ENCODE assay signal across 8 cellular contexts in the genomic region with DNA sequence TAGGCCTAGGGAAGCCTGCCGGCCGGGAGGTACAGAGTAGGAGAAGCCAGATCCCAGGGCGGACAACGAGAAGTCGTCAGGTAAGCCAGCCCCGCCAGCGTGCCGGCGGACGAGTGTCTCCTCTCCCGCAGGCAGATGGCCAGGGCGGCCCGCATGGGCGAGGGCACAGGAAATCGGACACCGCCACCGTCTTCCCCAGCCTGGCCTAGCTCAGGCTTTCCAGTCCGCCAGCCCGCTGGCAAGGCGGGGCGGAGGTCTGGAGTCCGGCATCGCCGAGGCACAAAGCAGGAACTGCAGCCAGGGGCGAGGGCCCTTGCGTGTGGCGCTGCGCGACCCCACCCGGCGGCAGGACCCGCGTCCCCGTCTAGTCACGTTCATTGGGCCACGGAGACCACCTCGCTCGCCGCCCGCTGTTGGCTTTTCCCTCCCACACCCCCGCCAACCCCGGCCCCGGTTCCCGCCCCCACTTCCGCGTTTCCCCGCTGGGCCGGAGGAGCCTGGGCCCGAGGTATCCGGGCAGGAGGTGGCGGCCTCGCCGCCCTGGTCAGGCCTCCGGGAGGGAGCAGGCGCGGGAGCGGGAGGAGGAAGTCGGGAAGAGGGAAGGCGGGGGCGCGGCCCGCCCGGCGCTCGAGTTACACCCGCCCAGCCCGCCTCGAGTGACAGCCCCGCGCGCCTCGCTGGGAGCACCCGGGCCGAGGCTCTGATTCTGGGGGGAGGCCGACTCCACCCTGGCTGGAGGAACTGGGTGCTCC. TPM values are rescaled to one million over a fixed set of nuclear protein-coding genes. Genes with fewer than 3 reads are reported as not detected.
A peak's percentile ranks its signal among the peaks of the same experiment; 100 is the strongest.
DNase-seq lines count a peak whose midpoint lies in the region; ATAC-seq and TF ChIP-seq lines count a peak whose summit lies in the region.

Gene GPD2, plus strand, starts transcription at position 655 of the 752 bp plus-strand sequence. CDS start 39,727 bp downstream, outside the sequence.

- ATAC-seq in GM19397 (IDR thresholded peaks at IDR 0.05; ENCODE audit: unreplicated experiment): peak; percentile 55
- ATAC-seq in HG03558 (IDR thresholded peaks at IDR 0.05; ENCODE audit: extremely low read depth, unreplicated experiment): peak; percentile 28
- peak; percentile 92 for ATAC-seq in PC-3
- ATAC-seq in activated T-cell treated with anti-CD3 and anti-CD28 coated beads, Interleukin-2, amount 50 U/mL, for 4 hours: peak; percentile 75 to 80
- ATAC-seq in esophagus mucosa: peak; percentile 94

- H3K9me3 ChIP-seq in PC-3 (ENCODE audit: low read length) (no peaks in the 10 kb centered on the region), muscle layer of colon (ENCODE audit: low read length) (no peaks in the 10 kb centered on the region)

- H4K20me1 ChIP-seq in PC-3 (ENCODE audit: low read length): no peaks in the 10 kb centered on the region

- POLR2A ChIA-PET in PC-3 (lab: Charles Lee; ENCODE audit: unreplicated experiment): interaction anchor here (0.6 to 1.1 kb wide), 2 partner anchors 31 to 93 kb away, joined by 7 to 11 read pairs; no protein-coding TSS in a partner anchor

- H3F3A ChIP-seq in PC-3 (ENCODE audit: low read length, unreplicated experiment): no peaks in the 10 kb centered on the region

- peak within 1 kb of the TSS; percentile 74 for H3K4me3 ChIP-seq in PC-3 (ENCODE audit: low read length)
- peak within 1 kb of the TSS; percentile 65 to 81 for H3K4me3 ChIP-seq in muscle layer of colon (ENCODE audit: low read depth in 1 of 2, low read length in 2 of 2)

- H3K36me3 Mint-ChIP-seq in activated T-cell treated with anti-CD3 and anti-CD28 coated beads, Interleukin-2, amount 50 U/mL, for 4 hours (ENCODE audit: insufficient read depth): peaks cover 4% of the 10 kb centered on the region

- peak within 1 kb of the TSS; percentile 93 for H3K9ac ChIP-seq in PC-3 (ENCODE audit: low read length)
- H3K9ac ChIP-seq in muscle layer of colon (ENCODE audit: low read length): peak within 1 kb of the TSS; percentile 62

- TF ChIP-seq CTCF in PC-3 (conservative IDR thresholded peaks at IDR 0.05; ENCODE audit: low read depth, low read length): no peak

- CTCF ChIA-PET in PC-3 (lab: Charles Lee): interaction anchor here (0.6 kb wide), 1 partner anchor 54 kb away, joined by 6 read pairs; no protein-coding TSS in a partner anchor

- H3K4me1 ChIP-seq in PC-3 (ENCODE audit: insufficient read depth, low read length) (peaks cover 48% of the 10 kb centered on the region), muscle layer of colon (ENCODE audit: insufficient read depth, low read length) (peaks cover 23% of the 10 kb centered on the region)

- no peaks in the 10 kb centered on the region for H3K27me3 ChIP-seq in PC-3 (ENCODE audit: low read length)
- no peaks in the 10 kb centered on the region for H3K27me3 ChIP-seq in muscle layer of colon (ENCODE audit: control insufficient read depth in 1 of 2, insufficient read depth in 2 of 2, low read length in 2 of 2)

- no peaks in the 10 kb centered on the region for H3K36me3 ChIP-seq in PC-3 (ENCODE audit: low read depth, low read length)
- H3K36me3 ChIP-seq in muscle layer of colon (ENCODE audit: insufficient read depth, low read length): no peaks in the 10 kb centered on the region

- intact Hi-C loops in PC-3 (cut with micrococcal nuclease): loop anchor here (1.0 to 10.0 kb wide), 8 partner anchors 19 to 721 kb away; no protein-coding TSS in a partner anchor

- peak within 1 kb of the TSS; percentile 66 for H2AFZ ChIP-seq in PC-3 (ENCODE audit: low read length)

- H3K9me2 ChIP-seq in PC-3 (replicated peaks; ENCODE audit: low read length): no peaks in the 10 kb centered on the region

- peak; percentile 45 for DNase-seq in CMK (ENCODE audit: low read depth)
- DNase-seq in PC-3: peak; percentile 91
- DNase-seq in activated T-cell treated with anti-CD3 and anti-CD28 coated beads, Interleukin-2, amount 50 U/mL, for 4 hours: peak; percentile 45
- peak; percentile 34 to 43 for DNase-seq in stimulated activated CD8-positive, alpha-beta memory T cell treated with anti-CD3 and anti-CD28 coated beads, Interleukin-7, amount 100 ng/mL, for 48 hours (ENCODE audit: extremely low read depth in 1 of 2, low read depth in 1 of 2)

- no peaks in the 10 kb centered on the region for H3K9me3 Mint-ChIP-seq in activated T-cell treated with anti-CD3 and anti-CD28 coated beads, Interleukin-2, amount 50 U/mL, for 4 hours

- peak within 1 kb of the TSS; percentile 87 for H3K4me2 ChIP-seq in PC-3 (ENCODE audit: low read length)

- H3K4me3 Mint-ChIP-seq in activated T-cell treated with anti-CD3 and anti-CD28 coated beads, Interleukin-2, amount 50 U/mL, for 4 hours: peak within 1 kb of the TSS; percentile 98

- TSS peak; percentile 72 for BruUV-seq in PC-3 (replicated peaks; lab: Mats Ljungman, UMichigan)

- H3K27me3 Mint-ChIP-seq in activated T-cell treated with anti-CD3 and anti-CD28 coated beads, Interleukin-2, amount 50 U/mL, for 4 hours (ENCODE audit: low read depth): no peaks in the 10 kb centered on the region

- peaks cover 45% of the 10 kb centered on the region for H3K79me2 ChIP-seq in PC-3 (ENCODE audit: low read length)

- peaks cover 38% of the 10 kb centered on the region for H3K4me1 Mint-ChIP-seq in activated T-cell treated with anti-CD3 and anti-CD28 coated beads, Interleukin-2, amount 50 U/mL, for 4 hours (ENCODE audit: low read depth)

- H3K27ac ChIP-seq in PC-3 (ENCODE audit: low read length): peak within 1 kb of the TSS; percentile 91
- peak within 1 kb of the TSS; percentile 93 for H3K27ac ChIP-seq in muscle layer of colon (ENCODE audit: low read depth, low read length)

RNA-seq across cellular contexts. Expression of gene GPD2, which starts in this region (rescaled TPM):
- total RNA-seq in PC-3 (2014; rRNA removed) (91.3 and 107 TPM in 2 replicates), esophagus mucosa (56.1 TPM)
- 10 to 100 TPM; 20.7 to 21.1 (median 21.0) TPM for total RNA-seq in activated T-cell treated with anti-CD3 and anti-CD28 coated beads, Interleukin-2, amount 50 U/mL, for 4 hours

Comparison
In these comparisons a context has a peak if more than half of its experiments do, and no peak if none do; other contexts are left out.
1. Peak in every context shown above with its lines: DNase-seq, ATAC-seq, H3K4me3 ChIP-seq and H3K27ac ChIP-seq.
2. DNase-seq: peak in every context shown above with its lines; median percentile 91 in PC-3; 45 in CMK; 45 in activated T-cell treated with anti-CD3 and anti-CD28 coated beads, Interleukin-2, amount 50 U/mL, for 4 hours; 38 in stimulated activated CD8-positive, alpha-beta memory T cell treated with anti-CD3 and anti-CD28 coated beads, Interleukin-7, amount 100 ng/mL, for 48 hours.
3. ATAC-seq: peak in every context shown above with its lines; median percentile 94 in esophagus mucosa; 92 in PC-3; 78 in activated T-cell treated with anti-CD3 and anti-CD28 coated beads, Interleukin-2, amount 50 U/mL, for 4 hours; 55 in GM19397; 28 in HG03558.